Comparison of ENCODE assay signal across 1 cellular context in genomic region chr11:71252782-71253730, GRCh38.
TF ChIP-seq lines count a peak whose summit lies in the region.

No MANE protein-coding gene starts in this region.

TF ChIP-seq in HepG2, 621 proteins besides CTCF, POLR2A, EP300 and RAD21 (continued from another document and continues in another):
- TF ChIP-seq AFF4 (CRISPR knock-in tag; IDR thresholded peaks at IDR 0.05): no peak
- no peak for TF ChIP-seq AKNA (CRISPR knock-in tag; IDR thresholded peaks at IDR 0.05; ENCODE audit: borderline replicate concordance)
- no peak for TF ChIP-seq EHMT2 (IDR thresholded peaks at IDR 0.05; ENCODE audit: borderline replicate concordance, low read depth, low read length)
- peak; percentile 64; the same call in 1 of the 2 replicates for TF ChIP-seq ZMAT3 (CRISPR knock-in tag; conservative IDR thresholded peaks at IDR 0.05)
- no peak for TF ChIP-seq GLI4 (CRISPR knock-in tag; IDR thresholded peaks at IDR 0.05; ENCODE audit: borderline replicate concordance)
- no peak for TF ChIP-seq ZNF207 (IDR thresholded peaks at IDR 0.05; ENCODE audit: borderline replicate concordance)
- peak; percentile 56 for TF ChIP-seq ZFY (CRISPR knock-in tag; IDR thresholded peaks at IDR 0.05)
- peak; percentile 53; the same call in 1 of the 2 replicates for TF ChIP-seq ZNF281 (CRISPR knock-in tag; IDR thresholded peaks at IDR 0.05; ENCODE audit: borderline replicate concordance)
- no peak for TF ChIP-seq MLXIP (CRISPR knock-in tag; IDR thresholded peaks at IDR 0.05; ENCODE audit: borderline replicate concordance)
- TF ChIP-seq ZNF292 (CRISPR knock-in tag; IDR thresholded peaks at IDR 0.05; ENCODE audit: borderline replicate concordance, low read depth): peak; percentile 56; the same call in 1 of the 2 replicates
- 0 out of 2 replicates have a peak, but pooled peaks have one; percentile 32 for TF ChIP-seq ZNF34 (CRISPR knock-in tag; IDR thresholded peaks at IDR 0.05; ENCODE audit: borderline replicate concordance)
- TF ChIP-seq AGO2 (optimal IDR thresholded peaks at IDR 0.05; ENCODE audit: low read depth, low read length): peak; percentile 26
- TF ChIP-seq NCOA1 (CRISPR knock-in tag; IDR thresholded peaks at IDR 0.05): no peak
- no peak for TF ChIP-seq ETS1 (CRISPR knock-in tag; IDR thresholded peaks at IDR 0.05)
- TF ChIP-seq ZNF550 (CRISPR knock-in tag; IDR thresholded peaks at IDR 0.05; ENCODE audit: borderline replicate concordance): no peak
- TF ChIP-seq ISL2 (CRISPR knock-in tag; IDR thresholded peaks at IDR 0.05): peak; percentile 92
- no peak for TF ChIP-seq HMGA1 (CRISPR knock-in tag; conservative IDR thresholded peaks at IDR 0.05)
- peak; percentile 61; the same call in 1 of the 2 replicates for TF ChIP-seq ZNF740 (CRISPR knock-in tag; IDR thresholded peaks at IDR 0.05)
- TF ChIP-seq ZFP37 (CRISPR knock-in tag; IDR thresholded peaks at IDR 0.05; ENCODE audit: borderline replicate concordance): no peak
- TF ChIP-seq ZNF468 (CRISPR knock-in tag; IDR thresholded peaks at IDR 0.05): no peak
- peak; percentile 95 for TF ChIP-seq ASH2L (IDR thresholded peaks at IDR 0.05; ENCODE audit: insufficient read length, low read depth, low read length)
- no peak for TF ChIP-seq ZNF724P (CRISPR knock-in tag; IDR thresholded peaks at IDR 0.05; ENCODE audit: borderline replicate concordance)
- no peak for TF ChIP-seq JUNB (CRISPR knock-in tag; IDR thresholded peaks at IDR 0.05; ENCODE audit: borderline replicate concordance)
- no peak for TF ChIP-seq ZBTB1 (CRISPR knock-in tag; IDR thresholded peaks at IDR 0.05; ENCODE audit: borderline replicate concordance)
- no peak for TF ChIP-seq ZBTB3 (CRISPR knock-in tag; IDR thresholded peaks at IDR 0.05; ENCODE audit: borderline replicate concordance, low read depth)
- TF ChIP-seq UBTF (CRISPR knock-in tag; IDR thresholded peaks at IDR 0.05): no peak
- TF ChIP-seq MIER3 (CRISPR knock-in tag; IDR thresholded peaks at IDR 0.05; ENCODE audit: borderline replicate concordance): peak; percentile 66; the same call in 1 of the 2 replicates
- no peak for TF ChIP-seq ZNF530 (CRISPR knock-in tag; IDR thresholded peaks at IDR 0.05; ENCODE audit: low read depth)
- TF ChIP-seq AHR (CRISPR knock-in tag; IDR thresholded peaks at IDR 0.05): no peak
- peak; percentile 82 for TF ChIP-seq TEAD3 (CRISPR knock-in tag; optimal IDR thresholded peaks at IDR 0.05; ENCODE audit: borderline replicate concordance)
- TF ChIP-seq EZH2 (conservative IDR thresholded peaks at IDR 0.05; ENCODE audit: low read depth, low read length): no peak
- no peak for TF ChIP-seq RFXANK (CRISPR knock-in tag; IDR thresholded peaks at IDR 0.05)
- TF ChIP-seq ZNF546 (CRISPR knock-in tag; conservative IDR thresholded peaks at IDR 0.05): no peak
- TF ChIP-seq ZNF547 (CRISPR knock-in tag; IDR thresholded peaks at IDR 0.05): no peak
- no peak for TF ChIP-seq KLF9 (CRISPR knock-in tag; IDR thresholded peaks at IDR 0.05; ENCODE audit: low read depth)
- no peak for TF ChIP-seq ZNF570 (CRISPR knock-in tag; IDR thresholded peaks at IDR 0.05; ENCODE audit: borderline replicate concordance)
- no peak for TF ChIP-seq REL (CRISPR knock-in tag; conservative IDR thresholded peaks at IDR 0.05)
- no peak for TF ChIP-seq MIER2 (CRISPR knock-in tag; IDR thresholded peaks at IDR 0.05)
- no peak for TF ChIP-seq NFRKB (IDR thresholded peaks at IDR 0.05)
- no peak for TF ChIP-seq KDM1A (CRISPR knock-in tag; IDR thresholded peaks at IDR 0.05)
